11 cellular contexts compared by ENCODE assay signal in genomic region chr10:2994562-2994961, GRCh38.
"Had no signal": no experiment of that assay in that cellular context is flagged by ENCODE, and none has a peak within 500 bp of the region (broad histone marks: within the 10 kb centered on the region; RNA-seq: fewer than 3 reads in every experiment).

No MANE protein-coding gene starts in this region.

- DNase-seq: activated effector memory CD4-positive, alpha-beta T cell treated with Interleukin-2 at 50 U/mL for 16 hours; activated T-cell treated with anti-CD3 and anti-CD28 coated beads, Interleukin-2, amount 50 U/mL, for 1 hour; anterior cingulate cortex; colonic mucosa; effector memory CD8-positive, alpha-beta T cell; gastrocnemius medialis; lower lobe of right lung; midbrain; tibial artery had no signal

- H3K4me3 ChIP-seq: colonic mucosa, gastrocnemius medialis, lower lobe of right lung, smooth muscle cell, tibial artery, vagina had no signal

- H3K4me1 ChIP-seq: colonic mucosa, gastrocnemius medialis, lower lobe of right lung, tibial artery, vagina had no signal

- H3K27ac ChIP-seq: colonic mucosa, gastrocnemius medialis, lower lobe of right lung, tibial artery, vagina had no signal

- H3K27me3 ChIP-seq: colonic mucosa, vagina had no signal

- H3K36me3 ChIP-seq: colonic mucosa, gastrocnemius medialis, lower lobe of right lung, tibial artery, vagina had no signal

- H3K9me3 ChIP-seq: colonic mucosa, gastrocnemius medialis, lower lobe of right lung, vagina had no signal
